ENCODE assay signal across 17 cellular contexts in the genomic region with DNA sequence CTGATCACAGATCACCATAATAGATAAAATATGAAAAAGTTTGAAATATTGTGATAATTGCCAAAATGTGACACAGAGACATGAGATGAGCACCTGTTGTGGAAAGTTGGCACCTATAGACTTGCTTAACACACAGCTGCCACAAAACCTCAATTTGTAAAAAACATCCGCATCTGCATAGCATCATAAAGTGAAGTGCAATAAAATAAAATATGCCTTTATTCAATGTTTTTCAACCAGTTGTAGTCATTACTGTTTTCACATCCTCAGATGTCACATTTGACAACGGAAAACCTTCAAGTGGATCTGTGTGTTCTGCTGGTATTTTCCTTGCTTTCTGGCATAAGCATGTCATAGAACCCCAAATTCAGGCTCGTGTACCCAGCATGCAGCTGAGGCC. TPM values are rescaled to one million over a fixed set of nuclear protein-coding genes. Genes with fewer than 3 reads are reported as not detected.
DNase-seq lines count a peak whose midpoint lies in the region; ATAC-seq and TF ChIP-seq lines count a peak whose summit lies in the region.
"Had no signal": no experiment of that assay in that cellular context is flagged by ENCODE, and none has a peak within 500 bp of the region (broad histone marks: within the 10 kb centered on the region; RNA-seq: fewer than 3 reads in every experiment).

No MANE protein-coding gene starts in this region.

- H3K4me1 ChIP-seq in mammary epithelial cell (ENCODE audit: insufficient read depth, low read length) (no peaks in the 10 kb centered on the region), spleen (peaks cover 0 to 27% (median 13%) of the 10 kb centered on the region in 6 donors)
- H3K4me1 ChIP-seq in CD8-positive, alpha-beta memory T cell (ENCODE audit: insufficient read depth, low read length), result no peaks in the 10 kb centered on the region

- no peak overlapping the region for H3K9ac ChIP-seq in mammary epithelial cell (ENCODE audit: insufficient read depth, low read length)
- H3K9ac ChIP-seq: GM23248 had no signal

- DNase-seq in MCF 10A (ENCODE audit: unreplicated experiment) (no peak), mammary epithelial cell (no peak), spleen (no peak), foreskin fibroblast (no peak)
- peak in 1 of 5 donors; percentile 49 for DNase-seq in CD8-positive, alpha-beta memory T cell
- DNase-seq in effector memory CD8-positive, alpha-beta T cell, result no peak
- no peak for DNase-seq in activated CD8-positive, alpha-beta T cell treated with anti-CD3 and anti-CD28 coated beads for 36 hours
- DNase-seq: ACHN; BE2C; C1 segment of cervical spinal cord; Calu3; CD4-positive, CD25-positive, alpha-beta regulatory T cell; DMS79 treated with DMSO at 0.1 percent for 48 hours; GF-D8; GM23248 had no signal

- H3K9me3 ChIP-seq in mammary epithelial cell (replicated peaks; ENCODE audit: insufficient read depth, low read length) (no peaks in the 10 kb centered on the region), spleen (no peaks in the 10 kb centered on the region)
- no peaks in the 10 kb centered on the region for H3K9me3 ChIP-seq in CD8-positive, alpha-beta memory T cell (ENCODE audit: low read length)
- H3K9me3 ChIP-seq: BE2C had no signal

- no peak overlapping the region for H3K4me2 ChIP-seq in mammary epithelial cell (ENCODE audit: insufficient read depth, low read depth, low read length)

- H3K4me1 Mint-ChIP-seq in MCF 10A (ENCODE audit: insufficient read depth, unreplicated experiment), result peaks cover 24% of the 10 kb centered on the region
- peaks cover 29 to 49% (median 33%) of the 10 kb centered on the region in 3 donors for H3K4me1 Mint-ChIP-seq in CD8-positive, alpha-beta memory T cell
- H3K4me1 Mint-ChIP-seq in effector memory CD8-positive, alpha-beta T cell (ENCODE audit: low read depth in 2 of 2), result peaks cover 20 to 28% of the 10 kb centered on the region in 2 donors
- peaks cover 10% of the 10 kb centered on the region for H3K4me1 Mint-ChIP-seq in activated CD8-positive, alpha-beta T cell treated with anti-CD3 and anti-CD28 coated beads for 36 hours (ENCODE audit: low read depth)
- H3K4me1 Mint-ChIP-seq: CD4-positive, CD25-positive, alpha-beta regulatory T cell had no signal

- no peak overlapping the region for H3K4me3 Mint-ChIP-seq in MCF 10A (ENCODE audit: unreplicated experiment)
- peak overlapping the region in 6 of 7 donors; percentile 20 to 66 (median 46) for H3K4me3 Mint-ChIP-seq in CD8-positive, alpha-beta memory T cell
- H3K4me3 Mint-ChIP-seq in effector memory CD8-positive, alpha-beta T cell, result peak overlapping the region; percentile 48 to 56
- H3K4me3 Mint-ChIP-seq in activated CD8-positive, alpha-beta T cell treated with anti-CD3 and anti-CD28 coated beads for 36 hours, result no peak overlapping the region
- H3K4me3 Mint-ChIP-seq: CD4-positive, CD25-positive, alpha-beta regulatory T cell had no signal

- TF ChIP-seq CTCF in MCF 10A (IDR thresholded peaks at IDR 0.05; ENCODE audit: unreplicated experiment) (no peak), mammary epithelial cell (conservative IDR thresholded peaks at IDR 0.05 in 1 of 2, IDR thresholded peaks at IDR 0.05 in 1 of 2; ENCODE audit: extremely low read depth in 1 of 2, insufficient read depth in 1 of 2, low read depth in 1 of 2, low read length in 2 of 2) (no peak), spleen (IDR thresholded peaks at IDR 0.05 in 8 of 11, conservative IDR thresholded peaks at IDR 0.05 in 3 of 11) (no peak), foreskin fibroblast (IDR thresholded peaks at IDR 0.05; ENCODE audit: low read depth, low read length) (no peak)
- no peak for TF ChIP-seq CTCF in activated CD8-positive, alpha-beta T cell treated with anti-CD3 and anti-CD28 coated beads for 36 hours (IDR thresholded peaks at IDR 0.05)

- H3K9me3 Mint-ChIP-seq in MCF 10A (ENCODE audit: unreplicated experiment), result peaks cover 5% of the 10 kb centered on the region
- peaks cover 0 to 5% (median 0%) of the 10 kb centered on the region in 5 donors for H3K9me3 Mint-ChIP-seq in CD8-positive, alpha-beta memory T cell
- no peaks in the 10 kb centered on the region for H3K9me3 Mint-ChIP-seq in effector memory CD8-positive, alpha-beta T cell
- H3K9me3 Mint-ChIP-seq in activated CD8-positive, alpha-beta T cell treated with anti-CD3 and anti-CD28 coated beads for 36 hours, result no peaks in the 10 kb centered on the region
- H3K9me3 Mint-ChIP-seq: CD4-positive, CD25-positive, alpha-beta regulatory T cell had no signal

- H3K36me3 ChIP-seq in mammary epithelial cell (ENCODE audit: insufficient read depth, low read length) (no peaks in the 10 kb centered on the region), spleen (no peaks in the 10 kb centered on the region)
- H3K36me3 ChIP-seq in CD8-positive, alpha-beta memory T cell (ENCODE audit: insufficient read depth, low read length), result no peaks in the 10 kb centered on the region
- H3K36me3 ChIP-seq: BE2C, HAP-1 had no signal

- no TSS peak for BruUV-seq in MCF 10A (replicated peaks; lab: Mats Ljungman, UMichigan)
- BruUV-seq in mammary epithelial cell (replicated peaks; lab: Mats Ljungman, UMichigan), result no TSS peak

- no peaks in the 10 kb centered on the region for H3K79me2 ChIP-seq in mammary epithelial cell (ENCODE audit: insufficient read depth, low read length)

- H2AFZ ChIP-seq in mammary epithelial cell (ENCODE audit: low read depth, low read length), result no peak overlapping the region
- H2AFZ ChIP-seq: GM23248 had no signal

- no peak overlapping the region for H3K4me3 ChIP-seq in mammary epithelial cell (replicated peaks in 1 of 3; ENCODE audit: insufficient read depth in 1 of 3, low read depth in 2 of 3, low read length in 3 of 3)
- H3K4me3 ChIP-seq in CD8-positive, alpha-beta memory T cell (ENCODE audit: low read length), result no peak overlapping the region
- H3K4me3 ChIP-seq in spleen, result no peak overlapping the region
- no peak overlapping the region for H3K4me3 ChIP-seq in foreskin fibroblast (ENCODE audit: low read depth in 1 of 2, low read length in 2 of 2)
- H3K4me3 ChIP-seq: GM23248, HAP-1 had no signal

- POLR2A ChIA-PET in MCF 10A (lab: Yijun Ruan, JAX), result interaction anchor here (1.1 to 2.0 kb wide), 6 partner anchors 17 to 57 kb away, joined by 3 to 15 read pairs (median 5); no protein-coding TSS in a partner anchor
- POLR2A ChIA-PET in CD8-positive, alpha-beta memory T cell (lab: Charles Lee), result interaction anchor here (0.7 kb wide), 1 partner anchor 146 kb away, joined by 3 read pairs; no protein-coding TSS in a partner anchor
- POLR2A ChIA-PET in activated CD8-positive, alpha-beta T cell treated with anti-CD3 and anti-CD28 coated beads for 36 hours (lab: Charles Lee), result no interaction called here

- CTCF ChIA-PET in MCF 10A (lab: Yijun Ruan, JAX) (interaction anchor here (1.5 to 3.0 kb wide), 4 partner anchors 46 to 372 kb away, joined by 4 to 22 read pairs (median 8); no protein-coding TSS in a partner anchor), mammary epithelial cell (lab: Charles Lee; ENCODE audit: low non-redundant PET) (no interaction called here)
- CTCF ChIA-PET in CD8-positive, alpha-beta memory T cell (lab: Charles Lee), result interaction anchor here (0.8 to 1.3 kb wide), 2 partner anchors 28 to 45 kb away, joined by 3 to 4 read pairs; no protein-coding TSS in a partner anchor
- CTCF ChIA-PET in activated CD8-positive, alpha-beta T cell treated with anti-CD3 and anti-CD28 coated beads for 36 hours (lab: Charles Lee), result interaction anchor here (1.0 to 3.2 kb wide), 3 partner anchors 38 to 146 kb away, joined by 3 to 29 read pairs (median 10); no protein-coding TSS in a partner anchor

- no peak overlapping the region for H3K27ac ChIP-seq in mammary epithelial cell (ENCODE audit: insufficient read depth, low read depth, low read length)
- H3K27ac ChIP-seq in CD8-positive, alpha-beta memory T cell (ENCODE audit: low read depth, low read length), result no peak overlapping the region
- peak overlapping the region in 5 of 8 donors; percentile 15 to 59 (median 43) for H3K27ac ChIP-seq in spleen
- H3K27ac ChIP-seq: GM23248 had no signal

- intact Hi-C loops in MCF 10A (cut with micrococcal nuclease), result no loop called here
- intact Hi-C loops in mammary epithelial cell (cut with micrococcal nuclease), result no loop called here
- intact Hi-C loops in spleen (cut with DNase I; ENCODE audit: low total_unique reads), result loop anchor here (10.0 kb wide), 1 partner anchor 45 kb away; no protein-coding TSS in a partner anchor
- intact Hi-C loops in activated CD8-positive, alpha-beta T cell treated with anti-CD3 and anti-CD28 coated beads for 36 hours (cut with micrococcal nuclease), result no loop called here

- no peaks in the 10 kb centered on the region for H3K27me3 Mint-ChIP-seq in MCF 10A (ENCODE audit: insufficient read depth, unreplicated experiment)
- no peaks in the 10 kb centered on the region for H3K27me3 Mint-ChIP-seq in CD8-positive, alpha-beta memory T cell
- H3K27me3 Mint-ChIP-seq in effector memory CD8-positive, alpha-beta T cell, result no peaks in the 10 kb centered on the region
- peaks cover 9% of the 10 kb centered on the region for H3K27me3 Mint-ChIP-seq in activated CD8-positive, alpha-beta T cell treated with anti-CD3 and anti-CD28 coated beads for 36 hours

- TF ChIP-seq POLR2A in spleen (IDR thresholded peaks at IDR 0.05), result no peak

- H3K27ac Mint-ChIP-seq in MCF 10A (ENCODE audit: low read depth, unreplicated experiment), result peak overlapping the region; percentile 60
- peak overlapping the region; percentile 57 to 94 (median 84) for H3K27ac Mint-ChIP-seq in CD8-positive, alpha-beta memory T cell
- H3K27ac Mint-ChIP-seq in effector memory CD8-positive, alpha-beta T cell, result peak overlapping the region; percentile 74 to 88
- H3K27ac Mint-ChIP-seq in activated CD8-positive, alpha-beta T cell treated with anti-CD3 and anti-CD28 coated beads for 36 hours, result no peak overlapping the region
- H3K27ac Mint-ChIP-seq: CD4-positive, CD25-positive, alpha-beta regulatory T cell had no signal

- H4K20me1 ChIP-seq in mammary epithelial cell (ENCODE audit: insufficient read depth, low read length), result no peaks in the 10 kb centered on the region

- H3K27me3 ChIP-seq in mammary epithelial cell (ENCODE audit: insufficient read depth, low read length) (peaks cover 4% of the 10 kb centered on the region), spleen (replicated peaks in 1 of 7) (no peaks in the 10 kb centered on the region)
- no peaks in the 10 kb centered on the region for H3K27me3 ChIP-seq in CD8-positive, alpha-beta memory T cell (ENCODE audit: insufficient read depth, low read length, poor library complexity, severe bottlenecking)
- H3K27me3 ChIP-seq: BE2C had no signal

- no peaks in the 10 kb centered on the region for H3K36me3 Mint-ChIP-seq in MCF 10A (ENCODE audit: insufficient read depth, unreplicated experiment)
- peaks cover 0 to 27% (median 0%) of the 10 kb centered on the region in 3 donors for H3K36me3 Mint-ChIP-seq in CD8-positive, alpha-beta memory T cell
- no peaks in the 10 kb centered on the region for H3K36me3 Mint-ChIP-seq in effector memory CD8-positive, alpha-beta T cell (ENCODE audit: insufficient read depth)
- H3K36me3 Mint-ChIP-seq in activated CD8-positive, alpha-beta T cell treated with anti-CD3 and anti-CD28 coated beads for 36 hours (ENCODE audit: low read depth), result no peaks in the 10 kb centered on the region
- H3K36me3 Mint-ChIP-seq: CD4-positive, CD25-positive, alpha-beta regulatory T cell had no signal

- in situ Hi-C loops in mammary epithelial cell (cut with MboI; ENCODE audit: low sequenced_read_pairs in 2 of 2), result loop anchor here (5.0 to 25.0 kb wide), 2 partner anchors 368 kb away; no protein-coding TSS in a partner anchor

- dilution Hi-C loops in mammary epithelial cell (cut with HindIII; ENCODE audit: low sequenced_read_pairs), result loop anchor here (5.0 kb wide), 1 partner anchor 37 kb away; no protein-coding TSS in a partner anchor

- ATAC-seq in effector memory CD8-positive, alpha-beta T cell (replicated peaks), result peak; percentile 87
- ATAC-seq in GM19467 (IDR thresholded peaks at IDR 0.05; ENCODE audit: unreplicated experiment), result no peak
- no peak for ATAC-seq in activated CD8-positive, alpha-beta T cell treated with anti-CD3 and anti-CD28 coated beads for 36 hours

- WGBS in mammary epithelial cell (ENCODE audit: low coverage, missing lambda C conversion rate), result 63% methylated on average over 3 of the region's 3 CpGs
- 78 to 87% (median 85%) methylated on average over 3 of the region's 3 CpGs for WGBS in spleen, 5 donors

RNA-seq across cellular contexts. Expression of a gene that starts 50.2 kb away (rescaled TPM):
- total RNA-seq in MCF 10A (2022) (57.9 and 58.4 TPM in 2 replicates), mammary epithelial cell (100 to 1,000 TPM in 1 of 2 donors, 10 to 100 TPM in 1; 54.7 to 137 TPM), spleen (100 to 1,000 TPM; 146 to 291 (median 232) TPM)
- polyA plus RNA-seq in mammary epithelial cell (30.0 TPM), spleen (100 to 1,000 TPM; 119 to 150 (median 122) TPM)
- 17.6 TPM for polyA minus RNA-seq in mammary epithelial cell
- 10 to 100 TPM; 18.9 to 19.9 TPM for total RNA-seq in CD8-positive, alpha-beta memory T cell
- 80.0 TPM for polyA plus RNA-seq in CD8-positive, alpha-beta memory T cell
- 10 to 100 TPM; 25.6 to 26.8 TPM for total RNA-seq in activated CD8-positive, alpha-beta T cell treated with anti-CD3 and anti-CD28 coated beads for 36 hours

Comparison
In these comparisons a context has a peak if more than half of its experiments do, and no peak if none do; other contexts are left out.
1. H3K4me3 Mint-ChIP-seq: peak in CD8-positive, alpha-beta memory T cell (6 of 7) and effector memory CD8-positive, alpha-beta T cell (2 of 2); none in MCF 10A (single experiment) and activated CD8-positive, alpha-beta T cell treated with anti-CD3 and anti-CD28 coated beads for 36 hours (single experiment).
2. H3K27ac ChIP-seq: peak in spleen (5 of 8); none in mammary epithelial cell (single experiment) and CD8-positive, alpha-beta memory T cell (single experiment).